In genomic region chrX:7146703-7147430, GRCh38 we compare ENCODE assay signal across 1 cellular context.
TF ChIP-seq lines count a peak whose summit lies in the region.

No MANE protein-coding gene starts in this region.

TF ChIP-seq in HepG2, 621 proteins besides CTCF, POLR2A, EP300 and RAD21 (continued from another document):
- TF ChIP-seq ARID4A (CRISPR knock-in tag; IDR thresholded peaks at IDR 0.05; ENCODE audit: borderline replicate concordance), result 0 out of 2 replicates have a peak, but pooled peaks have one; percentile 7
- no peak for TF ChIP-seq ZNF792 (CRISPR knock-in tag; IDR thresholded peaks at IDR 0.05)
- peak; percentile 66; the same call in 1 of the 2 replicates for TF ChIP-seq ZNF768 (CRISPR knock-in tag; IDR thresholded peaks at IDR 0.05)
- no peak for TF ChIP-seq ZNF318 (CRISPR knock-in tag; IDR thresholded peaks at IDR 0.05)
- no peak for TF ChIP-seq ZNF644 (CRISPR knock-in tag; IDR thresholded peaks at IDR 0.05; ENCODE audit: low read depth)
